21 cellular contexts compared by ENCODE assay signal in genomic region chr16:8990445-8990844, GRCh38. TPM values are rescaled to one million over a fixed set of nuclear protein-coding genes. Genes with fewer than 3 reads are reported as not detected.
DNase-seq lines count a peak whose midpoint lies in the region; ATAC-seq, FAIRE-seq and TF ChIP-seq lines count a peak whose summit lies in the region.
"Had no signal": no experiment of that assay in that cellular context is flagged by ENCODE, and none has a peak within 500 bp of the region (broad histone marks: within the 10 kb centered on the region; RNA-seq: fewer than 3 reads in every experiment).

No MANE protein-coding gene starts in this region.

- no peak overlapping the region for H3K4ac ChIP-seq in neuronal stem cell (ENCODE audit: low read length)

- no peaks in the 10 kb centered on the region for H3K9me1 ChIP-seq in endothelial cell of umbilical vein (replicated peaks; ENCODE audit: control insufficient read depth, extremely low read depth, insufficient read depth, low read length)

- dilution Hi-C loops in endothelial cell of umbilical vein (cut with MboI; ENCODE audit: extremely low pct_ligation_motif_present, low sequenced_read_pairs): no loop called here

- TF ChIP-seq POLR2A in HepG2 (IDR thresholded peaks at IDR 0.05; ENCODE audit: insufficient read depth in 1 of 2, low read depth in 2 of 2, low read length in 2 of 2) (no peak), right lobe of liver (IDR thresholded peaks at IDR 0.05) (no peak), endothelial cell of umbilical vein (IDR thresholded peaks at IDR 0.05; ENCODE audit: low read depth, low read length) (no peak)

- BruUV-seq in HepG2 (replicated peaks; lab: Mats Ljungman, UMichigan) (no TSS peak), endothelial cell of umbilical vein (replicated peaks; lab: Mats Ljungman, UMichigan) (no TSS peak)

- no peak overlapping the region for H2AK5ac ChIP-seq in neuronal stem cell (ENCODE audit: low read depth, low read length)

- TF ChIP-seq RAD21 in HepG2 (CRISPR knock-in tag; IDR thresholded peaks at IDR 0.05): no peak

- H3K4me2 ChIP-seq in HepG2 (ENCODE audit: low read depth, low read length) (no peak overlapping the region), endothelial cell of umbilical vein (ENCODE audit: insufficient read depth, low read length) (no peak overlapping the region), neuronal stem cell (ENCODE audit: insufficient read depth, low read length, poor library complexity, severe bottlenecking) (no peak overlapping the region)
- H3K4me2 ChIP-seq: A549 had no signal

- H3K9me3 ChIP-seq in HepG2 (ENCODE audit: low read length): no peaks in the 10 kb centered on the region
- no peaks in the 10 kb centered on the region for H3K9me3 ChIP-seq in right lobe of liver
- no peaks in the 10 kb centered on the region for H3K9me3 ChIP-seq in endothelial cell of umbilical vein (replicated peaks; ENCODE audit: control insufficient read depth, insufficient read depth, low read length)
- no peaks in the 10 kb centered on the region for H3K9me3 ChIP-seq in neuronal stem cell (replicated peaks in 1 of 2; ENCODE audit: control insufficient read depth in 2 of 2, insufficient read depth in 1 of 2, low read depth in 1 of 2, low read length in 2 of 2)
- H3K9me3 ChIP-seq: A549, Caco-2, HAP-1 had no signal

- DNase-seq in HepG2 (ENCODE audit: low spot score) (no peak), right lobe of liver (no peak), endothelial cell of umbilical vein (ENCODE audit: low read depth, low spot score) (no peak), neuronal stem cell (ENCODE audit: low spot score) (no peak), DMS53 treated with DMSO at 0.1 percent for 48 hours (lab: John Stamatoyannopoulos, UW; ENCODE audit: unreplicated experiment) (no peak), MV-4-11 (lab: John Stamatoyannopoulos, UW) (no peak)
- DNase-seq: AML-193; Caco-2; CD4-positive, alpha-beta T cell; DMS79; GDM1; GOT3 had no signal

- H3K27me3 ChIP-seq in HepG2 (ENCODE audit: control insufficient read depth in 1 of 2, insufficient read depth in 2 of 2, low read length in 2 of 2) (no peaks in the 10 kb centered on the region), right lobe of liver (no peaks in the 10 kb centered on the region), endothelial cell of umbilical vein (ENCODE audit: control insufficient read depth in 2 of 2, insufficient read depth in 2 of 2, low read length in 2 of 2) (no peaks in the 10 kb centered on the region), neuronal stem cell (ENCODE audit: control insufficient read depth in 3 of 3, insufficient read depth in 3 of 3, low read depth in 1 of 3, low read length in 3 of 3) (no peaks in the 10 kb centered on the region)

- TF ChIP-seq CTCF in HepG2 (CRISPR knock-in tag; IDR thresholded peaks at IDR 0.05) (no peak), right lobe of liver (IDR thresholded peaks at IDR 0.05) (no peak), endothelial cell of umbilical vein (IDR thresholded peaks at IDR 0.05; ENCODE audit: extremely low read depth in 1 of 2, insufficient read depth in 1 of 2, low read depth in 1 of 2, low read length in 2 of 2) (no peak)

- in situ Hi-C loops in HepG2 (cut with HindIII; ENCODE audit: extremely low pct_ligation_motif_present, low pct_unique_long_range_greater_than_20kb): no loop called here

- peak overlapping the region; percentile 3 for H3K18ac ChIP-seq in neuronal stem cell (ENCODE audit: low read length)

- CTCF ChIA-PET in HepG2 (lab: Yijun Ruan, JAX; ENCODE audit: low intra/inter-chr PET ratio, low total read pairs) (no interaction called here), endothelial cell of umbilical vein (lab: Charles Lee) (interaction anchor here (1.0 to 1.7 kb wide), 2 partner anchors 17 to 24 kb away, joined by 3 to 24 read pairs; no protein-coding TSS in a partner anchor)

- H3K27ac ChIP-seq in HepG2 (ENCODE audit: extremely low read length, insufficient read depth, low read length): no peak overlapping the region
- H3K27ac ChIP-seq in right lobe of liver: no peak overlapping the region
- no peak overlapping the region for H3K27ac ChIP-seq in endothelial cell of umbilical vein (ENCODE audit: insufficient read depth, low read depth, low read length)
- no peak overlapping the region for H3K27ac ChIP-seq in neuronal stem cell (replicated peaks; ENCODE audit: low read length)
- H3K27ac ChIP-seq: 22Rv1, C4-2B had no signal

- H3K4me3 ChIP-seq in HepG2 (replicated peaks in 1 of 3; ENCODE audit: insufficient read depth in 1 of 3, low read depth in 2 of 3, low read length in 3 of 3) (no peak overlapping the region), right lobe of liver (no peak overlapping the region), endothelial cell of umbilical vein (replicated peaks in 1 of 3; ENCODE audit: insufficient read depth in 1 of 3, low read depth in 1 of 3, low read length in 3 of 3) (no peak overlapping the region), neuronal stem cell (ENCODE audit: low read length in 2 of 2) (no peak overlapping the region)
- H3K4me3 ChIP-seq: A549, HAP-1, K562 had no signal

- H2BK5ac ChIP-seq in neuronal stem cell (ENCODE audit: low read length): no peak overlapping the region

- no peak overlapping the region for H2BK120ac ChIP-seq in neuronal stem cell (ENCODE audit: low read depth, low read length)

- intact Hi-C loops in HepG2 (cut with micrococcal nuclease; ENCODE audit: unreplicated experiment): no loop called here
- intact Hi-C loops in right lobe of liver (cut with DNase I): no loop called here
- intact Hi-C loops in endothelial cell of umbilical vein (cut with micrococcal nuclease): no loop called here

- H2BK12ac ChIP-seq in neuronal stem cell (ENCODE audit: low read length): no peak overlapping the region

- H4K8ac ChIP-seq in neuronal stem cell (ENCODE audit: low read depth, low read length): no peak overlapping the region

- H2BK15ac ChIP-seq in neuronal stem cell (ENCODE audit: low read length): no peak overlapping the region

- H4K20me1 ChIP-seq in HepG2 (ENCODE audit: insufficient read depth, low read length) (no peaks in the 10 kb centered on the region), endothelial cell of umbilical vein (replicated peaks; ENCODE audit: control insufficient read depth, extremely low read depth, insufficient read depth, low read length) (no peaks in the 10 kb centered on the region)

- H3K79me2 ChIP-seq in HepG2 (ENCODE audit: insufficient read depth, low read length): no peaks in the 10 kb centered on the region
- no peaks in the 10 kb centered on the region for H3K79me2 ChIP-seq in endothelial cell of umbilical vein (ENCODE audit: control insufficient read depth, insufficient read depth, low read length)

- no peak overlapping the region for H4K91ac ChIP-seq in neuronal stem cell (ENCODE audit: low read depth, low read length, poor library complexity)

- H3K4me1 ChIP-seq in HepG2 (ENCODE audit: insufficient read depth, low read length) (peaks cover 84% of the 10 kb centered on the region), right lobe of liver (peaks cover 0 to 10% (median 3%) of the 10 kb centered on the region in 4 donors), endothelial cell of umbilical vein (ENCODE audit: control insufficient read depth, extremely low read depth, insufficient read depth, low read length) (no peaks in the 10 kb centered on the region), neuronal stem cell (ENCODE audit: control insufficient read depth in 2 of 2, insufficient read depth in 1 of 2, low read depth in 1 of 2, low read length in 2 of 2) (peaks cover 0 to 4% of the 10 kb centered on the region in 2 donors)
- H3K4me1 ChIP-seq: HAP-1 had no signal

- H3K79me1 ChIP-seq in neuronal stem cell (ENCODE audit: low read depth, low read length): peaks cover 2% of the 10 kb centered on the region

- no peak overlapping the region for H3K14ac ChIP-seq in neuronal stem cell (ENCODE audit: low read length)

- ATAC-seq in HepG2 (no peak), right lobe of liver (no peak), HG03025 (IDR thresholded peaks at IDR 0.05; ENCODE audit: low FRiP score, unreplicated experiment) (no peak)
- ATAC-seq: A549, K562 had no signal

- WGBS in HepG2 (ENCODE audit: low lambda C conversion rate): 97% methylated on average over 8 of the region's 8 CpGs
- 66% methylated on average over 4 of the region's 8 CpGs for WGBS in right lobe of liver (ENCODE audit: insufficient coverage, low coverage, low lambda C conversion rate, missing lambda C conversion rate)
- WGBS in neuronal stem cell (ENCODE audit: extremely low coverage in 2 of 2, insufficient read length in 2 of 2, insufficient replicate concordance in 1 of 2), 2 donors: no CpG with 5 or more reads among the region's 8 CpGs

- no peaks in the 10 kb centered on the region for H3K36me3 ChIP-seq in HepG2 (replicated peaks in 1 of 2; ENCODE audit: control insufficient read depth in 1 of 2, insufficient read depth in 2 of 2, low read length in 2 of 2)
- H3K36me3 ChIP-seq in right lobe of liver: no peaks in the 10 kb centered on the region
- no peaks in the 10 kb centered on the region for H3K36me3 ChIP-seq in endothelial cell of umbilical vein (ENCODE audit: control insufficient read depth in 2 of 2, extremely low read depth in 1 of 2, insufficient read depth in 2 of 2, low read length in 2 of 2)
- no peaks in the 10 kb centered on the region for H3K36me3 ChIP-seq in neuronal stem cell (replicated peaks in 1 of 2; ENCODE audit: control insufficient read depth in 2 of 2, insufficient read depth in 2 of 2, low read length in 2 of 2)
- H3K36me3 ChIP-seq: HAP-1 had no signal

- H3K9ac ChIP-seq in HepG2 (ENCODE audit: insufficient read depth, low read depth, low read length) (no peak overlapping the region), endothelial cell of umbilical vein (replicated peaks; ENCODE audit: extremely low read depth, insufficient read depth, low read length) (no peak overlapping the region), neuronal stem cell (ENCODE audit: low read depth, low read length, poor library complexity) (no peak overlapping the region)

- TF ChIP-seq EP300 in HepG2 (IDR thresholded peaks at IDR 0.05; ENCODE audit: low read depth in 2 of 2, low read length in 2 of 2) (no peak), HepG2 (CRISPR knock-in tag; IDR thresholded peaks at IDR 0.05; ENCODE audit: borderline replicate concordance) (no peak)

- H2AFZ ChIP-seq in HepG2 (ENCODE audit: low read length) (no peak overlapping the region), endothelial cell of umbilical vein (ENCODE audit: low read depth, low read length) (peak overlapping the region; percentile 26), neuronal stem cell (ENCODE audit: low read length) (no peak overlapping the region)

- FAIRE-seq in HepG2 (lab: Jason Lieb, UNC) (no peak), endothelial cell of umbilical vein (lab: Jason Lieb, UNC) (no peak)
- FAIRE-seq: A549, D721Med, GM12892, GM18507, K562 had no signal

- POLR2A ChIA-PET in HepG2 (lab: Yijun Ruan, JAX) (interaction anchor here (1.2 to 4.0 kb wide), 3 partner anchors 13 to 127 kb away, joined by 3 to 29 read pairs (median 8); partner anchors contain the start of gene HAPSTR1), endothelial cell of umbilical vein (lab: Charles Lee) (no interaction called here)

- no peak overlapping the region for H3K23ac ChIP-seq in neuronal stem cell (ENCODE audit: low read depth, low read length, poor library complexity)

RNA-seq across cellular contexts. Expression of gene USP7, which starts 26.7 kb away (rescaled TPM):
- total RNA-seq in HepG2 (2016; rRNA removed; fragmentation: Illumina TruSeq; extraction: Trizol): 173 and 177 TPM in 2 replicates
- total RNA-seq in HepG2 (2016; cell fraction: cytosol; rRNA removed; fragmentation: Illumina TruSeq; extraction: Trizol; ENCODE audit: low read depth): 42.2 and 47.1 TPM in 2 replicates
- total RNA-seq in HepG2 (2016; cell fraction: insoluble cytoplasmic fraction; rRNA removed; fragmentation: Illumina TruSeq; extraction: Trizol): 166 and 185 TPM in 2 replicates
- total RNA-seq in HepG2 (2016; cell fraction: membrane; rRNA removed; fragmentation: Illumina TruSeq; extraction: Trizol): 53.5 and 58.7 TPM in 2 replicates
- total RNA-seq in HepG2 (2016; cell fraction: nucleus; rRNA removed; fragmentation: Illumina TruSeq; extraction: Trizol): 231 and 239 TPM in 2 replicates
- 52.5 and 58.4 TPM in 2 replicates for polyA plus RNA-seq in HepG2 (2011; rRNA removed)
- polyA plus RNA-seq in HepG2 (2011; cell fraction: cytosol; rRNA removed): 16.6 and 26.6 TPM in 2 replicates
- 77.7 and 102 TPM in 2 replicates for polyA plus RNA-seq in HepG2 (2011; cell fraction: nucleus; rRNA removed)
- polyA plus RNA-seq in HepG2 (2012): 151 and 152 TPM in 2 replicates
- 5.3 and 6.8 TPM in 2 replicates for polyA plus RNA-seq in HepG2 (2016; cell fraction: cytosol; fragmentation: Illumina TruSeq; extraction: Trizol; ENCODE audit: low read depth)
- polyA plus RNA-seq in HepG2 (2016; cell fraction: insoluble cytoplasmic fraction; fragmentation: Illumina TruSeq; extraction: Trizol; ENCODE audit: low read depth): 200 and 216 TPM in 2 replicates
- 18.6 and 26.0 TPM in 2 replicates for polyA plus RNA-seq in HepG2 (2016; cell fraction: membrane; fragmentation: Illumina TruSeq; extraction: Trizol; ENCODE audit: low read depth)
- polyA plus RNA-seq in HepG2 (2016; cell fraction: nucleus; fragmentation: Illumina TruSeq; extraction: Trizol; ENCODE audit: insufficient read depth, low read depth): 243 and 249 TPM in 2 replicates
- 135 and 250 TPM in 2 replicates for polyA minus RNA-seq in HepG2 (2011; rRNA and poly(A)+ RNA removed; ENCODE audit: low replicate concordance)
- 49.2 and 87.1 TPM in 2 replicates for polyA minus RNA-seq in HepG2 (2011; cell fraction: cytosol; rRNA and poly(A)+ RNA removed)
- 329 and 403 TPM in 2 replicates for polyA minus RNA-seq in HepG2 (2011; cell fraction: nucleus; rRNA and poly(A)+ RNA removed)
- 10 to 100 TPM; 46.8 to 55.8 (median 49.1) TPM for total RNA-seq in right lobe of liver
- total RNA-seq in endothelial cell of umbilical vein: 130 and 138 TPM in 2 replicates
- 12.3 and 17.7 TPM in 2 replicates for polyA plus RNA-seq in endothelial cell of umbilical vein
- polyA plus RNA-seq in endothelial cell of umbilical vein (2011; cell fraction: cytosol; rRNA removed): 14.4 and 15.5 TPM in 2 replicates
- polyA plus RNA-seq in endothelial cell of umbilical vein (2011; cell fraction: nucleus; rRNA removed): 96.4 and 103 TPM in 2 replicates
- polyA plus RNA-seq in endothelial cell of umbilical vein (2012): 84.4 and 115 TPM in 2 replicates
- 116 and 129 TPM in 2 replicates for polyA minus RNA-seq in endothelial cell of umbilical vein
- 21.5 TPM for polyA minus RNA-seq in endothelial cell of umbilical vein (2011; cell fraction: cytosol; rRNA and poly(A)+ RNA removed)
- polyA minus RNA-seq in endothelial cell of umbilical vein (2011; cell fraction: nucleus; rRNA and poly(A)+ RNA removed): 144 and 192 TPM in 2 replicates
- 54.4 TPM for polyA plus RNA-seq in neuronal stem cell (2013, experiment 1 of 2)
- polyA plus RNA-seq in neuronal stem cell (2013, experiment 2 of 2): 53.1 TPM
